Comparison of ENCODE assay signal across 1 cellular context in the genomic region with DNA sequence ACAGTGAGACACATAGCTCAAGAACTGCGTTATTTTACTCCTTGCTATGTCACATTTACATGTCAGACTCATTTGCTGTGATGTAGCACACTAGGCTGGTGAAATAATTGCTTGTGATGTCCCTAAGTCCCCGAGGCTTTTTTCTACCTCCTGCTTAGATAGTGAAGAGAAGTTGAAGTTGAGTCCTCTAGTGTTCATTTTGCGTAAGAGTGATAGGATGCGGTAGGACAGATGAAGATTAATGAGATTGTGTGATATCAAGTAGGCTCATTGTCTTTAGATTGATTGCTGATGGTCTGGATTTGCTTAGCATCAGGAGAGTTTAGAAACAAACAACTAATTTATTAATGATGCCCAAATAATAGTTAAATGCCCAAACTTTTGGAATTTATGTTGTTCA.
TF ChIP-seq lines count a peak whose summit lies in the region.

No MANE protein-coding gene starts in this region.

TF ChIP-seq in K562, 482 proteins besides CTCF, POLR2A, EP300 and RAD21 (continued from another document):
- TF ChIP-seq ZNF384 (IDR thresholded peaks at IDR 0.05; ENCODE audit: low read depth, low read length) (0 out of 2 replicates have a peak, but pooled peaks have one; percentile 34), MAFK (IDR thresholded peaks at IDR 0.05; ENCODE audit: low read length) (no peak), PHTF2 (CRISPR knock-in tag; IDR thresholded peaks at IDR 0.05) (no peak), SMC3 (conservative IDR thresholded peaks at IDR 0.05; ENCODE audit: insufficient read depth, low read depth, low read length) (0 out of 2 replicates have a peak, but pooled peaks have one; percentile 16), ZNF253 (CRISPR knock-in tag; conservative IDR thresholded peaks at IDR 0.05) (no peak), TEAD4 (IDR thresholded peaks at IDR 0.05; ENCODE audit: low read length) (no peak), TEAD4 (CRISPR knock-in tag; IDR thresholded peaks at IDR 0.05; ENCODE audit: borderline replicate concordance) (no peak), RBM25 (IDR thresholded peaks at IDR 0.05; ENCODE audit: low read depth, low read length, severe bottlenecking) (no peak), TSC22D4 (tag; IDR thresholded peaks at IDR 0.05) (no peak), EP400 (IDR thresholded peaks at IDR 0.05) (no peak), BRCA1 (IDR thresholded peaks at IDR 0.05) (no peak), BRCA1 (CRISPR knock-in tag; IDR thresholded peaks at IDR 0.05) (no peak), MEIS2 (IDR thresholded peaks at IDR 0.05; ENCODE audit: partially characterized antibody) (peak; percentile 92), MCM3 (IDR thresholded peaks at IDR 0.05) (no peak), ZNF124 (CRISPR knock-in tag; IDR thresholded peaks at IDR 0.05) (no peak), KDM1A (IDR thresholded peaks at IDR 0.05) (no peak), MTA1 (IDR thresholded peaks at IDR 0.05; ENCODE audit: borderline replicate concordance) (no peak), SRF (CRISPR knock-in tag; IDR thresholded peaks at IDR 0.05) (no peak), STAG1 (CRISPR knock-in tag; IDR thresholded peaks at IDR 0.05; ENCODE audit: borderline replicate concordance) (no peak), ERF (CRISPR knock-in tag; IDR thresholded peaks at IDR 0.05) (no peak), PHF20 (IDR thresholded peaks at IDR 0.05; ENCODE audit: partially characterized antibody) (no peak), FOXM1 (IDR thresholded peaks at IDR 0.05; ENCODE audit: low read depth) (no peak), FOXM1 (CRISPR knock-in tag; IDR thresholded peaks at IDR 0.05; ENCODE audit: low read depth) (no peak), ZNF239 (CRISPR knock-in tag; IDR thresholded peaks at IDR 0.05) (no peak)
- TF ChIP-seq, protein P1, sequence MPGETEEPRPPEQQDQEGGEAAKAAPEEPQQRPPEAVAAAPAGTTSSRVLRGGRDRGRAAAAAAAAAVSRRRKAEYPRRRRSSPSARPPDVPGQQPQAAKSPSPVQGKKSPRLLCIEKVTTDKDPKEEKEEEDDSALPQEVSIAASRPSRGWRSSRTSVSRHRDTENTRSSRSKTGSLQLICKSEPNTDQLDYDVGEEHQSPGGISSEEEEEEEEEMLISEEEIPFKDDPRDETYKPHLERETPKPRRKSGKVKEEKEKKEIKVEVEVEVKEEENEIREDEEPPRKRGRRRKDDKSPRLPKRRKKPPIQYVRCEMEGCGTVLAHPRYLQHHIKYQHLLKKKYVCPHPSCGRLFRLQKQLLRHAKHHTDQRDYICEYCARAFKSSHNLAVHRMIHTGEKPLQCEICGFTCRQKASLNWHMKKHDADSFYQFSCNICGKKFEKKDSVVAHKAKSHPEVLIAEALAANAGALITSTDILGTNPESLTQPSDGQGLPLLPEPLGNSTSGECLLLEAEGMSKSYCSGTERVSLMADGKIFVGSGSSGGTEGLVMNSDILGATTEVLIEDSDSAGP (CRISPR knock-in tag; IDR thresholded peaks at IDR 0.05) = no peak
- TF ChIP-seq, protein P2, sequence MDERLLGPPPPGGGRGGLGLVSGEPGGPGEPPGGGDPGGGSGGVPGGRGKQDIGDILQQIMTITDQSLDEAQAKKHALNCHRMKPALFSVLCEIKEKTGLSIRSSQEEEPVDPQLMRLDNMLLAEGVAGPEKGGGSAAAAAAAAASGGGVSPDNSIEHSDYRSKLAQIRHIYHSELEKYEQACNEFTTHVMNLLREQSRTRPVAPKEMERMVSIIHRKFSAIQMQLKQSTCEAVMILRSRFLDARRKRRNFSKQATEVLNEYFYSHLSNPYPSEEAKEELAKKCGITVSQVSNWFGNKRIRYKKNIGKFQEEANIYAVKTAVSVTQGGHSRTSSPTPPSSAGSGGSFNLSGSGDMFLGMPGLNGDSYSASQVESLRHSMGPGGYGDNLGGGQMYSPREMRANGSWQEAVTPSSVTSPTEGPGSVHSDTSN (CRISPR knock-in tag; IDR thresholded peaks at IDR 0.05; ENCODE audit: low read depth) = no peak
- TF ChIP-seq, protein P2 (tag; conservative IDR thresholded peaks at IDR 0.05; ENCODE audit: low read depth) = peak; percentile 85
- TF ChIP-seq, protein P3, sequence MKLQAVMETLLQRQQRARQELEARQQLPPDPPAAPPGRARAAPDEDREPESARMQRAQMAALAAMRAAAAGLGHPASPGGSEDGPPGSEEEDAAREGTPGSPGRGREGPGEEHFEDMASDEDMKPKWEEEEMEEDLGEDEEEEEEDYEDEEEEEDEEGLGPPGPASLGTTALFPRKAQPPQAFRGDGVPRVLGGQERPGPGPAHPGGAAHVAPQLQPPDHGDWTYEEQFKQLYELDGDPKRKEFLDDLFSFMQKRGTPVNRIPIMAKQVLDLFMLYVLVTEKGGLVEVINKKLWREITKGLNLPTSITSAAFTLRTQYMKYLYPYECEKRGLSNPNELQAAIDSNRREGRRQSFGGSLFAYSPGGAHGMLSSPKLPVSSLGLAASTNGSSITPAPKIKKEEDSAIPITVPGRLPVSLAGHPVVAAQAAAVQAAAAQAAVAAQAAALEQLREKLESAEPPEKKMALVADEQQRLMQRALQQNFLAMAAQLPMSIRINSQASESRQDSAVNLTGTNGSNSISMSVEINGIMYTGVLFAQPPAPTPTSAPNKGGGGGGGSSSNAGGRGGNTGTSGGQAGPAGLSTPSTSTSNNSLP (IDR thresholded peaks at IDR 0.05; ENCODE audit: borderline replicate concordance, low read depth, low read length) = peak; percentile 93
- TF ChIP-seq, protein P4, sequence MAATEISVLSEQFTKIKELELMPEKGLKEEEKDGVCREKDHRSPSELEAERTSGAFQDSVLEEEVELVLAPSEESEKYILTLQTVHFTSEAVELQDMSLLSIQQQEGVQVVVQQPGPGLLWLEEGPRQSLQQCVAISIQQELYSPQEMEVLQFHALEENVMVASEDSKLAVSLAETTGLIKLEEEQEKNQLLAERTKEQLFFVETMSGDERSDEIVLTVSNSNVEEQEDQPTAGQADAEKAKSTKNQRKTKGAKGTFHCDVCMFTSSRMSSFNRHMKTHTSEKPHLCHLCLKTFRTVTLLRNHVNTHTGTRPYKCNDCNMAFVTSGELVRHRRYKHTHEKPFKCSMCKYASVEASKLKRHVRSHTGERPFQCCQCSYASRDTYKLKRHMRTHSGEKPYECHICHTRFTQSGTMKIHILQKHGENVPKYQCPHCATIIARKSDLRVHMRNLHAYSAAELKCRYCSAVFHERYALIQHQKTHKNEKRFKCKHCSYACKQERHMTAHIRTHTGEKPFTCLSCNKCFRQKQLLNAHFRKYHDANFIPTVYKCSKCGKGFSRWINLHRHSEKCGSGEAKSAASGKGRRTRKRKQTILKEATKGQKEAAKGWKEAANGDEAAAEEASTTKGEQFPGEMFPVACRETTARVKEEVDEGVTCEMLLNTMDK (IDR thresholded peaks at IDR 0.05; ENCODE audit: borderline replicate concordance, insufficient read depth, low read depth, low read length, poor library complexity, severe bottlenecking) = no peak
- TF ChIP-seq, protein P5, sequence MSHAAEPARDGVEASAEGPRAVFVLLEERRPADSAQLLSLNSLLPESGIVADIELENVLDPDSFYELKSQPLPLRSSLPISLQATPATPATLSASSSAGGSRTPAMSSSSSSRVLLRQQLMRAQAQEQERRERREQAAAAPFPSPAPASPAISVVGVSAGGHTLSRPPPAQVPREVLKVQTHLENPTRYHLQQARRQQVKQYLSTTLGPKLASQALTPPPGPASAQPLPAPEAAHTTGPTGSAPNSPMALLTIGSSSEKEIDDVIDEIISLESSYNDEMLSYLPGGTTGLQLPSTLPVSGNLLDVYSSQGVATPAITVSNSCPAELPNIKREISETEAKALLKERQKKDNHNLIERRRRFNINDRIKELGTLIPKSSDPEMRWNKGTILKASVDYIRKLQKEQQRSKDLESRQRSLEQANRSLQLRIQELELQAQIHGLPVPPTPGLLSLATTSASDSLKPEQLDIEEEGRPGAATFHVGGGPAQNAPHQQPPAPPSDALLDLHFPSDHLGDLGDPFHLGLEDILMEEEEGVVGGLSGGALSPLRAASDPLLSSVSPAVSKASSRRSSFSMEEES (CRISPR knock-in tag; IDR thresholded peaks at IDR 0.05) = no peak
- TF ChIP-seq, protein P6, sequence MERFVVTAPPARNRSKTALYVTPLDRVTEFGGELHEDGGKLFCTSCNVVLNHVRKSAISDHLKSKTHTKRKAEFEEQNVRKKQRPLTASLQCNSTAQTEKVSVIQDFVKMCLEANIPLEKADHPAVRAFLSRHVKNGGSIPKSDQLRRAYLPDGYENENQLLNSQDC (CRISPR knock-in tag; IDR thresholded peaks at IDR 0.05) = no peak
- TF ChIP-seq, protein P7, sequence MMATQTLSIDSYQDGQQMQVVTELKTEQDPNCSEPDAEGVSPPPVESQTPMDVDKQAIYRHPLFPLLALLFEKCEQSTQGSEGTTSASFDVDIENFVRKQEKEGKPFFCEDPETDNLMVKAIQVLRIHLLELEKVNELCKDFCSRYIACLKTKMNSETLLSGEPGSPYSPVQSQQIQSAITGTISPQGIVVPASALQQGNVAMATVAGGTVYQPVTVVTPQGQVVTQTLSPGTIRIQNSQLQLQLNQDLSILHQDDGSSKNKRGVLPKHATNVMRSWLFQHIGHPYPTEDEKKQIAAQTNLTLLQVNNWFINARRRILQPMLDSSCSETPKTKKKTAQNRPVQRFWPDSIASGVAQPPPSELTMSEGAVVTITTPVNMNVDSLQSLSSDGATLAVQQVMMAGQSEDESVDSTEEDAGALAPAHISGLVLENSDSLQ (IDR thresholded peaks at IDR 0.05) = peak; percentile 79
- TF ChIP-seq, protein P8, sequence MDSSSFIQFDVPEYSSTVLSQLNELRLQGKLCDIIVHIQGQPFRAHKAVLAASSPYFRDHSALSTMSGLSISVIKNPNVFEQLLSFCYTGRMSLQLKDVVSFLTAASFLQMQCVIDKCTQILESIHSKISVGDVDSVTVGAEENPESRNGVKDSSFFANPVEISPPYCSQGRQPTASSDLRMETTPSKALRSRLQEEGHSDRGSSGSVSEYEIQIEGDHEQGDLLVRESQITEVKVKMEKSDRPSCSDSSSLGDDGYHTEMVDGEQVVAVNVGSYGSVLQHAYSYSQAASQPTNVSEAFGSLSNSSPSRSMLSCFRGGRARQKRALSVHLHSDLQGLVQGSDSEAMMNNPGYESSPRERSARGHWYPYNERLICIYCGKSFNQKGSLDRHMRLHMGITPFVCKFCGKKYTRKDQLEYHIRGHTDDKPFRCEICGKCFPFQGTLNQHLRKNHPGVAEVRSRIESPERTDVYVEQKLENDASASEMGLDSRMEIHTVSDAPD (CRISPR knock-in tag; IDR thresholded peaks at IDR 0.05) = no peak
- TF ChIP-seq, protein P9, sequence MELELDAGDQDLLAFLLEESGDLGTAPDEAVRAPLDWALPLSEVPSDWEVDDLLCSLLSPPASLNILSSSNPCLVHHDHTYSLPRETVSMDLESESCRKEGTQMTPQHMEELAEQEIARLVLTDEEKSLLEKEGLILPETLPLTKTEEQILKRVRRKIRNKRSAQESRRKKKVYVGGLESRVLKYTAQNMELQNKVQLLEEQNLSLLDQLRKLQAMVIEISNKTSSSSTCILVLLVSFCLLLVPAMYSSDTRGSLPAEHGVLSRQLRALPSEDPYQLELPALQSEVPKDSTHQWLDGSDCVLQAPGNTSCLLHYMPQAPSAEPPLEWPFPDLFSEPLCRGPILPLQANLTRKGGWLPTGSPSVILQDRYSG (tag; conservative IDR thresholded peaks at IDR 0.05; ENCODE audit: low read depth) = no peak
